ENCODE assay signal across 1 cellular context in genomic region chr14:33948143-33948962, GRCh38.
TF ChIP-seq lines count a peak whose summit lies in the region.

No MANE protein-coding gene starts in this region.

TF ChIP-seq in HCT116, 20 proteins besides CTCF, POLR2A, EP300 and RAD21:
- TF ChIP-seq REST (IDR thresholded peaks at IDR 0.05; ENCODE audit: low read depth): no peak
